Comparison of ENCODE assay signal across 8 cellular contexts in genomic region chr4:99949034-99949998, GRCh38. TPM values are rescaled to one million over a fixed set of nuclear protein-coding genes. Genes with fewer than 3 reads are reported as not detected.
DNase-seq lines count a peak whose midpoint lies in the region; ATAC-seq and TF ChIP-seq lines count a peak whose summit lies in the region.

No MANE protein-coding gene starts in this region.

- peaks cover 30% of the 10 kb centered on the region for H3K4me1 ChIP-seq in adipocyte (ENCODE audit: control insufficient read depth, insufficient read depth, low read length)
- H3K4me1 ChIP-seq in heart left ventricle, result peaks cover 0 to 47% (median 33%) of the 10 kb centered on the region in 12 donors
- H3K4me1 ChIP-seq in trophoblast cell (ENCODE audit: control insufficient read depth in 1 of 2, insufficient read depth in 2 of 2, low read length in 2 of 2), result peaks cover 0 to 3% of the 10 kb centered on the region in 2 experiments
- peaks cover 17 to 42% (median 35%) of the 10 kb centered on the region in 4 donors for H3K4me1 ChIP-seq in transverse colon

- no peak for TF ChIP-seq POLR2A in heart left ventricle (IDR thresholded peaks at IDR 0.05)
- TF ChIP-seq POLR2A in transverse colon (IDR thresholded peaks at IDR 0.05), result peak; percentile 63

- H3K79me1 ChIP-seq in trophoblast cell (ENCODE audit: low read length), result peaks cover 21% of the 10 kb centered on the region

- peak; percentile 94 for DNase-seq in GM12865 (ENCODE audit: low read depth)
- peak; percentile 88 for DNase-seq in NCI-H128 (lab: John Stamatoyannopoulos, UW; ENCODE audit: unreplicated experiment)
- DNase-seq in SKM-1 treated with dmso at 0.1 percent for 144 hours (lab: John Stamatoyannopoulos, UW; ENCODE audit: unreplicated experiment), result peak; percentile 90
- peak; percentile 99 for DNase-seq in adipocyte (ENCODE audit: low read depth)
- DNase-seq in heart left ventricle, result peak; percentile 84 to 90 (median 86)
- DNase-seq in trophoblast cell, result peak; percentile 83 to 95
- peak; percentile 95 for DNase-seq in transverse colon

- H3K9ac ChIP-seq in adipocyte (ENCODE audit: low read length), result peak overlapping the region; percentile 89
- H3K9ac ChIP-seq in trophoblast cell (ENCODE audit: low read length), result peak overlapping the region; percentile 100

- no peaks in the 10 kb centered on the region for H3K27me3 ChIP-seq in adipocyte (replicated peaks; ENCODE audit: control insufficient read depth, insufficient read depth, low read length)
- H3K27me3 ChIP-seq in heart left ventricle, result no peaks in the 10 kb centered on the region
- H3K27me3 ChIP-seq in trophoblast cell (ENCODE audit: insufficient read depth, low read length), result no peaks in the 10 kb centered on the region
- no peaks in the 10 kb centered on the region for H3K27me3 ChIP-seq in transverse colon

- peak overlapping the region; percentile 46 for H2AFZ ChIP-seq in trophoblast cell (ENCODE audit: insufficient read depth, low read length, poor library complexity)

- H2AK5ac ChIP-seq in trophoblast cell (ENCODE audit: low read length), result peak overlapping the region; percentile 85

- H2BK120ac ChIP-seq in trophoblast cell (ENCODE audit: insufficient read depth, low read length, poor library complexity), result peak overlapping the region; percentile 67

- no peak overlapping the region for H2BK12ac ChIP-seq in trophoblast cell (ENCODE audit: low read length)

- H3K4me2 ChIP-seq in trophoblast cell (ENCODE audit: low read length), result peak overlapping the region; percentile 73

- intact Hi-C loops in heart left ventricle (cut with DNase I), result loop anchor here (1.0 to 10.0 kb wide), 12 partner anchors 52 to 387 kb away; partner anchors contain the start of genes TRMT10A (in 6 of the 10), LAMTOR3 (in 5 of the 10) and DAPP1 (in 1 of the 10)
- intact Hi-C loops in transverse colon (cut with DNase I; ENCODE audit: low total_unique reads), result loop anchor here (5.0 kb wide), 2 partner anchors 57 to 382 kb away; partner anchors contain the start of gene LAMTOR3

- H3K9me3 ChIP-seq in adipocyte (ENCODE audit: control insufficient read depth, low read length) (no peaks in the 10 kb centered on the region), heart left ventricle (no peaks in the 10 kb centered on the region), trophoblast cell (ENCODE audit: insufficient read depth, low read depth, low read length) (no peaks in the 10 kb centered on the region), transverse colon (no peaks in the 10 kb centered on the region)

- peak overlapping the region; percentile 31 to 96 (median 88) for H3K27ac ChIP-seq in heart left ventricle
- peak overlapping the region; percentile 89 for H3K27ac ChIP-seq in trophoblast cell (ENCODE audit: low read depth, low read length)
- peak overlapping the region; percentile 94 to 99 (median 97) for H3K27ac ChIP-seq in transverse colon

- peak overlapping the region; percentile 99 for H3K4ac ChIP-seq in trophoblast cell (ENCODE audit: low read depth, low read length)

- H3K36me3 ChIP-seq in adipocyte (ENCODE audit: control insufficient read depth, insufficient read depth, low read length, severe bottlenecking) (peaks cover 2% of the 10 kb centered on the region), heart left ventricle (peaks cover 0 to 10% (median 0%) of the 10 kb centered on the region in 9 donors), trophoblast cell (ENCODE audit: control insufficient read depth in 1 of 2, insufficient read depth in 2 of 2, low read length in 2 of 2) (peaks cover 0 to 2% of the 10 kb centered on the region in 2 experiments), transverse colon (no peaks in the 10 kb centered on the region)

- H3K79me2 ChIP-seq in trophoblast cell (ENCODE audit: control insufficient read depth, insufficient read depth, low read length, poor library complexity), result peaks cover 23% of the 10 kb centered on the region

- TF ChIP-seq EP300 in transverse colon (IDR thresholded peaks at IDR 0.05; ENCODE audit: low read depth), result no peak

- peak overlapping the region; percentile 98 for H3K23ac ChIP-seq in trophoblast cell (ENCODE audit: low read length)

- in situ Hi-C loops in transverse colon (cut with MboI; ENCODE audit: low pct_ligation_motif_present in 1 of 4, low pct_unique_long_range_greater_than_20kb in 1 of 4, low sequenced_read_pairs in 3 of 4), result loop anchor here in 3 of 4 donors (10.0 kb wide), 3 partner anchors 55 to 385 kb away; partner anchors contain the start of genes TRMT10A (in 2 of the 3), DAPP1 (in 1 of the 3) and LAMTOR3 (in 1 of the 3)

- H4K12ac ChIP-seq in trophoblast cell (ENCODE audit: low read depth, low read length), result peak overlapping the region; percentile 84

- peak overlapping the region; percentile 84 for H4K91ac ChIP-seq in trophoblast cell (ENCODE audit: low read depth, low read length)

- 0 to 1% (median 1%) methylated on average over 67 to 98 of the region's 98 CpGs for WGBS in heart left ventricle, 4 donors
- no CpG with 5 or more reads among the region's 98 CpGs for WGBS in trophoblast cell (ENCODE audit: extremely low coverage, insufficient coverage, insufficient read length)
- 0% methylated on average over 11 to 61 of the region's 98 CpGs for WGBS in transverse colon (ENCODE audit: low coverage in 1 of 2), 2 donors

- H3K18ac ChIP-seq in trophoblast cell (ENCODE audit: low read length), result peak overlapping the region; percentile 92

- peak overlapping the region; percentile 87 for H3K14ac ChIP-seq in trophoblast cell (ENCODE audit: low read length)

- peak; percentile 86 for TF ChIP-seq CTCF in GM12865 (IDR thresholded peaks at IDR 0.05; ENCODE audit: insufficient read depth, low read depth, low read length, missing control alignments)
- peak; percentile 70 to 92 (median 84) for TF ChIP-seq CTCF in heart left ventricle (IDR thresholded peaks at IDR 0.05)
- TF ChIP-seq CTCF in transverse colon (IDR thresholded peaks at IDR 0.05), result peak; percentile 80 to 92 (median 88)

- peak overlapping the region; percentile 99 for H3K4me3 ChIP-seq in GM12865 (ENCODE audit: low read depth, low read length)
- H3K4me3 ChIP-seq in adipocyte (ENCODE audit: low read length), result peak overlapping the region; percentile 96
- H3K4me3 ChIP-seq in heart left ventricle, result peak overlapping the region; percentile 68 to 97 (median 85)
- peak overlapping the region; percentile 99 for H3K4me3 ChIP-seq in trophoblast cell (ENCODE audit: low read depth, low read length)
- peak overlapping the region; percentile 70 to 86 (median 74) for H3K4me3 ChIP-seq in transverse colon

- peak overlapping the region; percentile 84 for H4K8ac ChIP-seq in trophoblast cell (ENCODE audit: low read depth, low read length)

- ATAC-seq in HG02759 (IDR thresholded peaks at IDR 0.05; ENCODE audit: unreplicated experiment) (peak; percentile 16), heart left ventricle (peak; percentile 14 to 48 (median 33))

- H2BK5ac ChIP-seq in trophoblast cell (ENCODE audit: low read depth, low read length, poor library complexity), result peak overlapping the region; percentile 79

RNA-seq across cellular contexts. Expression of gene H2AZ1, which starts 0.8 kb away (rescaled TPM):
- total RNA-seq in heart left ventricle, result 100 to 1,000 TPM in 3 of 9 donors, 10 to 100 TPM in 6; 41.1 to 160 (median 81.9) TPM
- polyA plus RNA-seq in heart left ventricle, result 100 to 1,000 TPM in 1 of 2 donors, 10 to 100 TPM in 1; 57.3 to 255 TPM
- polyA plus RNA-seq in trophoblast cell (2013), result 487 and 507 TPM in 2 replicates
- 100 to 1,000 TPM in 2 of 4 donors, 10 to 100 TPM in 2; 28.8 to 139 (median 81.5) TPM for total RNA-seq in transverse colon

RNA-seq across cellular contexts. Expression of gene DNAJB14, which starts 2.9 kb away (rescaled TPM):
- total RNA-seq in heart left ventricle (10 to 100 TPM in 7 of 9 donors, 1 to 10 TPM in 2; 8.9 to 26.7 (median 16.2) TPM), transverse colon (10 to 100 TPM; 41.9 to 58.1 (median 48.5) TPM)
- polyA plus RNA-seq in heart left ventricle, result 10 to 100 TPM in 1 of 2 donors, 1 to 10 TPM in 1; 5.4 to 11.5 TPM
- polyA plus RNA-seq in trophoblast cell (2013), result 20.7 and 23.2 TPM in 2 replicates

RNA-seq across cellular contexts. Expression of gene LAMTOR3, which starts 55.1 kb away (rescaled TPM):
- total RNA-seq in heart left ventricle, result 10 to 100 TPM; 26.6 to 40.0 (median 32.9) TPM
- polyA plus RNA-seq in heart left ventricle, result 10 to 100 TPM; 34.1 to 36.7 TPM
- 57.9 and 58.3 TPM in 2 replicates for polyA plus RNA-seq in trophoblast cell (2013)
- total RNA-seq in transverse colon, result 10 to 100 TPM in 3 of 4 donors, under 1 TPM in 1; 1.00 to 60.3 (median 32.0) TPM

Comparison
In these comparisons a context has a peak if more than half of its experiments do, and no peak if none do; other contexts are left out.
1. Peak in every context shown above with its lines: DNase-seq, ATAC-seq, H3K4me3 ChIP-seq and H3K27ac ChIP-seq.